Comparison of ENCODE assay signal across 1 cellular context in genomic region chr6:42199106-42199981, GRCh38.
A peak's percentile ranks its signal among the peaks of the same experiment; 100 is the strongest.
TF ChIP-seq lines count a peak whose summit lies in the region.

No MANE protein-coding gene starts in this region.

TF ChIP-seq in K562, 482 proteins besides CTCF, POLR2A, EP300 and RAD21 (continued from another document and continues in another):
- TF ChIP-seq HMGXB4 (CRISPR knock-in tag; IDR thresholded peaks at IDR 0.05) (no peak), RFX5 (IDR thresholded peaks at IDR 0.05; ENCODE audit: low read depth, low read length) (0 out of 2 replicates have a peak, but pooled peaks have one; percentile 2), ZBTB17 (CRISPR knock-in tag; IDR thresholded peaks at IDR 0.05) (peak; percentile 83; the same call in 1 of the 2 replicates), MYBL2 (IDR thresholded peaks at IDR 0.05; ENCODE audit: low read depth) (no peak; the same call in 1 of the 2 replicates), MYBL2 (CRISPR knock-in tag; IDR thresholded peaks at IDR 0.05; ENCODE audit: borderline replicate concordance) (no peak), SMARCA4 (IDR thresholded peaks at IDR 0.05) (peak; percentile 98), SMAD2 (IDR thresholded peaks at IDR 0.05; ENCODE audit: low read depth, low read length) (no peak), LARP7 (IDR thresholded peaks at IDR 0.05) (peak; percentile 92), FOXJ2 (tag; IDR thresholded peaks at IDR 0.05) (no peak), ZBTB12 (CRISPR knock-in tag; IDR thresholded peaks at IDR 0.05) (peak; percentile 51; the same call in 1 of the 2 replicates), MAZ (CRISPR knock-in tag; conservative IDR thresholded peaks at IDR 0.05 in 1 of 2, IDR thresholded peaks at IDR 0.05 in 1 of 2) (peak in 1 of 2 experiments; percentile 80; a peak in 3 of 4 replicates), RBM15 (IDR thresholded peaks at IDR 0.05; ENCODE audit: insufficient read depth, low read length) (no peak), CBX1 (IDR thresholded peaks at IDR 0.05; ENCODE audit: low read depth) (peak; percentile 66; the same call in 1 of the 2 replicates), ELF1 (tag; IDR thresholded peaks at IDR 0.05) (no peak), ADNP (tag; IDR thresholded peaks at IDR 0.05) (peak; percentile 70), IRF9 (tag; IDR thresholded peaks at IDR 0.05) (no peak; the same call in 1 of the 2 replicates), ZNF695 (CRISPR knock-in tag; IDR thresholded peaks at IDR 0.05) (no peak), RBM25 (IDR thresholded peaks at IDR 0.05; ENCODE audit: low read depth, low read length, severe bottlenecking) (no peak), BRD4 (IDR thresholded peaks at IDR 0.05) (no peak), ZBTB40 (IDR thresholded peaks at IDR 0.05) (0 out of 2 replicates have a peak, but pooled peaks have one; percentile 24), ZBTB40 (CRISPR knock-in tag; IDR thresholded peaks at IDR 0.05) (no peak), CEBPB (tag; IDR thresholded peaks at IDR 0.05) (peak; percentile 90), ARNT (IDR thresholded peaks at IDR 0.05) (peak; percentile 96 to 97), MNT (conservative IDR thresholded peaks at IDR 0.05) (peak; percentile 95 to 98), TAF1 (IDR thresholded peaks at IDR 0.05; ENCODE audit: control insufficient read depth, extremely low read depth, insufficient read depth, low read length, severe bottlenecking) (peak; percentile 65), ZNF140 (CRISPR knock-in tag; IDR thresholded peaks at IDR 0.05) (no peak), MYNN (IDR thresholded peaks at IDR 0.05) (peak; percentile 68), MYNN (CRISPR knock-in tag; IDR thresholded peaks at IDR 0.05) (no peak), NR2C2 (CRISPR knock-in tag; IDR thresholded peaks at IDR 0.05) (peak; percentile 69; the same call in 1 of the 2 replicates), NR2C2 (tag; IDR thresholded peaks at IDR 0.05) (peak; percentile 80; the same call in 1 of the 2 replicates), C11orf30 (IDR thresholded peaks at IDR 0.05; ENCODE audit: low read depth) (peak; percentile 60), ZNF239 (CRISPR knock-in tag; IDR thresholded peaks at IDR 0.05) (peak; percentile 40; the same call in 1 of the 2 replicates), SRSF3 (IDR thresholded peaks at IDR 0.05; ENCODE audit: insufficient read depth, low read length) (no peak), HDAC2 (IDR thresholded peaks at IDR 0.05) (peak; percentile 94), POLR3G (IDR thresholded peaks at IDR 0.05; ENCODE audit: extremely low read depth, insufficient read length, insufficient replicate concordance) (no peak), SLC30A9 (CRISPR knock-in tag; IDR thresholded peaks at IDR 0.05) (no peak), ZNF551 (CRISPR knock-in tag; IDR thresholded peaks at IDR 0.05) (no peak), MXD1 (CRISPR knock-in tag; IDR thresholded peaks at IDR 0.05; ENCODE audit: borderline replicate concordance, poor library complexity, severe bottlenecking) (peak; percentile 57), ZNF408 (CRISPR knock-in tag; IDR thresholded peaks at IDR 0.05; ENCODE audit: low read depth) (no peak), RHOXF2B (CRISPR knock-in tag; conservative IDR thresholded peaks at IDR 0.05) (no peak), SAFB2 (IDR thresholded peaks at IDR 0.05; ENCODE audit: borderline replicate concordance, low read depth, low read length, severe bottlenecking) (no peak), ZNF133 (CRISPR knock-in tag; IDR thresholded peaks at IDR 0.05) (no peak), HSF4 (CRISPR knock-in tag; IDR thresholded peaks at IDR 0.05; ENCODE audit: borderline replicate concordance) (0 out of 2 replicates have a peak, but pooled peaks have one; percentile 48), ZNF707 (CRISPR knock-in tag; conservative IDR thresholded peaks at IDR 0.05) (no peak), USF1 (CRISPR knock-in tag; IDR thresholded peaks at IDR 0.05) (peak; percentile 76), BCL6 (CRISPR knock-in tag; IDR thresholded peaks at IDR 0.05) (no peak), XRCC3 (IDR thresholded peaks at IDR 0.05) (no peak), NR0B1 (IDR thresholded peaks at IDR 0.05; ENCODE audit: partially characterized antibody) (no peak), ARID2 (IDR thresholded peaks at IDR 0.05) (no peak), MECOM (CRISPR knock-in tag; IDR thresholded peaks at IDR 0.05) (peak; percentile 54), SFPQ (IDR thresholded peaks at IDR 0.05; ENCODE audit: low read depth, low read length) (no peak)
